Comparison of ENCODE assay signal across 1 cellular context in the genomic region with DNA sequence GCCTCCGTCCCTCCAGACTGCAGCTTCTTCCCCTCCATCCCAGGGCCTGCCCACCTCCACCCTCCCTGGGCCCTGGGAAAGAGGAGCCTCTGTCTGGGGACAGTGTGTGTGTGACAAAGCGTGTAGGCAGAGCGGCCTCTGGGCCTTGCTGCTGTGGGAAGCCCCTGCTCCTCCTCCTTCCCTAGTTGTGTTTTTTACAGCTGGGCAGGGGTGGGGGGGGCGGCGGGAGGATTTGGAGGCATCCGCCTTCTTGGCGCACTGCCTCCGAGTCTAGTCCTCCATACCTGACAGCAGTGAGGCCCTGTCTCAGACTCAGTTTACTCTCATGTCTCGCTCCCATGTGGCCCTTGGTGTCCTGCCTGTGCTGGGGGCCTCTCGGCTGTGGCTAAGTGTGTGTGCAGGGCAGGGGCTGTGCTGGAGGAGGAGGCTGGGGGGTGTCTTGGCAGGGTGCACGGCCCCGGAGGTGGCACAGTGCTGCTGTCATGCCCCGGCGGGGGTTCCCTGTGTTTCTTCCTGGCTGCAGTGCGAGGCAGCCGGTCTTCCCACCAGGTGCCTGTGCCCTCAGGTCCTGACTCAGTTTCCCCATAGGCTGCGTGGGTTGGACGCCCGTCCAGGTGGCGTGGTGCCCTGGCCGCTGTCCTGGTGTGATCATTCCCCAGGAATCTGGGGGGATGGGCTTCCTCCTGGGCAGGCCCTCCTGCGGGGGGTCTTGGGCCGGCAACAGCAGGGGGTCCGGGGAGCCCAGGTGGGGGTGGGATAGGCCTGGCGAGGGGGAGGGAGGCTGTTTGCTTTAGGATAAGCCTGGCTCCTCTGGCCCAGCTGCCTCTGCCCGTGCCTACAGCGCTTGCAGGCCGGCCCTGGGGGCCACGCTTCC.
TF ChIP-seq lines count a peak whose summit lies in the region.

No MANE protein-coding gene starts in this region.

TF ChIP-seq in H1, 55 proteins besides CTCF, POLR2A, EP300 and RAD21:
- TF ChIP-seq, protein P1, sequence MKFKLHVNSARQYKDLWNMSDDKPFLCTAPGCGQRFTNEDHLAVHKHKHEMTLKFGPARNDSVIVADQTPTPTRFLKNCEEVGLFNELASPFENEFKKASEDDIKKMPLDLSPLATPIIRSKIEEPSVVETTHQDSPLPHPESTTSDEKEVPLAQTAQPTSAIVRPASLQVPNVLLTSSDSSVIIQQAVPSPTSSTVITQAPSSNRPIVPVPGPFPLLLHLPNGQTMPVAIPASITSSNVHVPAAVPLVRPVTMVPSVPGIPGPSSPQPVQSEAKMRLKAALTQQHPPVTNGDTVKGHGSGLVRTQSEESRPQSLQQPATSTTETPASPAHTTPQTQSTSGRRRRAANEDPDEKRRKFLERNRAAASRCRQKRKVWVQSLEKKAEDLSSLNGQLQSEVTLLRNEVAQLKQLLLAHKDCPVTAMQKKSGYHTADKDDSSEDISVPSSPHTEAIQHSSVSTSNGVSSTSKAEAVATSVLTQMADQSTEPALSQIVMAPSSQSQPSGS (IDR thresholded peaks at IDR 0.05; ENCODE audit: low read length), result no peak
- no peak for TF ChIP-seq EGR1 (IDR thresholded peaks at IDR 0.05; ENCODE audit: borderline replicate concordance, low read depth, low read length)
- TF ChIP-seq SIN3A (conservative IDR thresholded peaks at IDR 0.05 in 1 of 2, IDR thresholded peaks at IDR 0.05 in 1 of 2; ENCODE audit: low read depth in 1 of 2, low read length in 2 of 2), result no peak
- no peak for TF ChIP-seq CTBP2 (IDR thresholded peaks at IDR 0.05; ENCODE audit: borderline replicate concordance, insufficient read depth, insufficient read length, low read length)
- no peak for TF ChIP-seq CBX5 (IDR thresholded peaks at IDR 0.05; ENCODE audit: low read depth, low read length)
- no peak for TF ChIP-seq JUND (IDR thresholded peaks at IDR 0.05; ENCODE audit: low read length)
- no peak for TF ChIP-seq SUZ12 (IDR thresholded peaks at IDR 0.05; ENCODE audit: low read length)
- no peak for TF ChIP-seq SP2 (IDR thresholded peaks at IDR 0.05; ENCODE audit: low read length)
